13 cellular contexts compared by ENCODE assay signal in genomic region chr17:57458718-57459285, GRCh38.
DNase-seq lines count a peak whose midpoint lies in the region; ATAC-seq, FAIRE-seq and TF ChIP-seq lines count a peak whose summit lies in the region.
"Had no signal": no experiment of that assay in that cellular context is flagged by ENCODE, and none has a peak within 500 bp of the region (broad histone marks: within the 10 kb centered on the region; RNA-seq: fewer than 3 reads in every experiment).

No MANE protein-coding gene starts in this region.

- peak; percentile 70 for DNase-seq in NCI-H1436 (lab: John Stamatoyannopoulos, UW)
- no peak for DNase-seq in NCI-H1436 treated with DMSO at 0.1 percent for 48 hours (lab: John Stamatoyannopoulos, UW)
- DNase-seq in IMR-90: no peak
- DNase-seq in activated CD4-positive, alpha-beta memory T cell treated with anti-CD3 and anti-CD28 coated beads for 36 hours: no peak
- no peak for DNase-seq in mesothelial cell of epicardium (ENCODE audit: low spot score in 2 of 2, unreplicated experiment in 2 of 2)
- DNase-seq in GM12891 (ENCODE audit: insufficient read length, low spot score): no peak
- no peak for DNase-seq in osteocyte (ENCODE audit: extremely low spot score, unreplicated experiment)
- DNase-seq in WERI-Rb-1: no peak
- DNase-seq: activated CD4-positive, CD25-positive, alpha-beta regulatory T cell treated with anti-CD3 and anti-CD28 coated beads, Interleukin-2, amount 50 U/mL, for 72 hours; activated naive CD4-positive, alpha-beta T cell treated with anti-CD3 and anti-CD28 coated beads, Interleukin-2, amount 50 U/mL, for 16 hours; NCI-H82 had no signal

- no peak overlapping the region; the same call in 1 of the 2 replicates for H4K91ac ChIP-seq in IMR-90 (ENCODE audit: insufficient read depth, low read depth, low read length)

- H3K4me3 ChIP-seq in IMR-90 (ENCODE audit: insufficient read depth, low read depth, low read length): no peak overlapping the region
- no peak overlapping the region for H3K4me3 ChIP-seq in WERI-Rb-1 (ENCODE audit: low read depth, low read length)
- H3K4me3 ChIP-seq: coronary artery, SK-N-MC had no signal

- no peak overlapping the region for H3K9ac ChIP-seq in IMR-90 (ENCODE audit: low read depth, low read length)

- CTCF ChIA-PET in IMR-90 (lab: Yijun Ruan, JAX): no interaction called here
- CTCF ChIA-PET in activated CD4-positive, alpha-beta memory T cell treated with anti-CD3 and anti-CD28 coated beads for 36 hours (lab: Charles Lee): interaction anchor here (0.9 to 2.1 kb wide), 4 partner anchors 13 to 215 kb away, joined by 3 to 8 read pairs (median 8); no protein-coding TSS in a partner anchor

- FAIRE-seq in GM12891 (lab: Jason Lieb, UNC): no peak

- no peak overlapping the region for H3K4me3 Mint-ChIP-seq in activated CD4-positive, alpha-beta memory T cell treated with anti-CD3 and anti-CD28 coated beads for 36 hours
- H3K4me3 Mint-ChIP-seq in mesothelial cell of epicardium (no peak overlapping the region), osteocyte (ENCODE audit: unreplicated experiment) (no peak overlapping the region)

- H3K27ac Mint-ChIP-seq in activated CD4-positive, alpha-beta memory T cell treated with anti-CD3 and anti-CD28 coated beads for 36 hours: peak overlapping the region; percentile 90
- H3K27ac Mint-ChIP-seq in mesothelial cell of epicardium (peak overlapping the region; percentile 1), osteocyte (ENCODE audit: unreplicated experiment) (no peak overlapping the region)

- H3K9me3 ChIP-seq in IMR-90 (ENCODE audit: control insufficient read depth, insufficient read depth, low read length) (no peaks in the 10 kb centered on the region), WERI-Rb-1 (ENCODE audit: severe bottlenecking) (no peaks in the 10 kb centered on the region)

- H3K56ac ChIP-seq in IMR-90 (ENCODE audit: extremely low read depth, insufficient read depth, low read length): no peak overlapping the region

- peaks cover 8 to 23% of the 10 kb centered on the region in 2 experiments; a peak in 2 of 4 replicates for H3K79me1 ChIP-seq in IMR-90 (ENCODE audit: low read depth in 1 of 2, low read length in 2 of 2)

- H2AK5ac ChIP-seq in IMR-90 (ENCODE audit: low read depth, low read length): peak overlapping the region; percentile 49; the same call in 1 of the 2 replicates

- no peaks in the 10 kb centered on the region for H4K20me1 ChIP-seq in IMR-90 (ENCODE audit: insufficient read depth, low read length)

- H2BK20ac ChIP-seq in IMR-90 (ENCODE audit: low read depth, low read length): no peak overlapping the region

- H3K4ac ChIP-seq in IMR-90 (ENCODE audit: low read depth, low read length): no peak overlapping the region

- H4K8ac ChIP-seq in IMR-90 (ENCODE audit: low read depth in 2 of 2, low read length in 2 of 2): no peak overlapping the region

- H3K27ac ChIP-seq in IMR-90 (ENCODE audit: insufficient read depth, low read length) (no peak overlapping the region), WERI-Rb-1 (no peak overlapping the region)
- H3K27ac ChIP-seq: coronary artery, SK-N-MC had no signal

- ATAC-seq in IMR-90 (ENCODE audit: low read depth): no peak

- H3K23ac ChIP-seq in IMR-90 (ENCODE audit: low read depth, low read length): no peak overlapping the region

- H2AK9ac ChIP-seq in IMR-90 (replicated peaks; ENCODE audit: low read depth, low read length, poor library complexity): no peak overlapping the region

- no peak overlapping the region for H2BK5ac ChIP-seq in IMR-90 (ENCODE audit: low read depth, low read length, poor library complexity, severe bottlenecking)

- peaks cover 8% of the 10 kb centered on the region for H3K36me3 Mint-ChIP-seq in activated CD4-positive, alpha-beta memory T cell treated with anti-CD3 and anti-CD28 coated beads for 36 hours
- H3K36me3 Mint-ChIP-seq in mesothelial cell of epicardium (peaks cover 4% of the 10 kb centered on the region), osteocyte (ENCODE audit: unreplicated experiment) (peaks cover 4% of the 10 kb centered on the region)

- H3K27me3 ChIP-seq in IMR-90 (ENCODE audit: control insufficient read depth, insufficient read depth, low read length) (no peaks in the 10 kb centered on the region), WERI-Rb-1 (ENCODE audit: insufficient read depth, low read depth, severe bottlenecking) (no peaks in the 10 kb centered on the region)

- no peak overlapping the region for H2BK120ac ChIP-seq in IMR-90 (ENCODE audit: low read depth, low read length)

- POLR2A ChIA-PET in IMR-90 (lab: Charles Lee; ENCODE audit: unreplicated experiment): no interaction called here
- POLR2A ChIA-PET in activated CD4-positive, alpha-beta memory T cell treated with anti-CD3 and anti-CD28 coated beads for 36 hours (lab: Charles Lee): interaction anchor here (2.4 kb wide), 1 partner anchor 16 kb away, joined by 5 read pairs; no protein-coding TSS in a partner anchor

- H3K14ac ChIP-seq in IMR-90 (replicated peaks; ENCODE audit: low read depth, low read length): no peak overlapping the region

- in situ Hi-C loops in IMR-90 (cut with MboI; ENCODE audit: low sequenced_read_pairs): no loop called here

- H2BK15ac ChIP-seq in IMR-90 (ENCODE audit: low read depth, low read length): no peak overlapping the region; the same call in 2 of the 3 replicates

- H3K4me2 ChIP-seq in IMR-90 (ENCODE audit: low read depth, low read length): no peak overlapping the region

- BruUV-seq in IMR-90 (replicated peaks; lab: Mats Ljungman, UMichigan): no TSS peak

- peaks cover 26% of the 10 kb centered on the region for H3K9me1 ChIP-seq in IMR-90 (ENCODE audit: insufficient read depth, low read length)

- no peak overlapping the region for H3K18ac ChIP-seq in IMR-90 (ENCODE audit: low read depth, low read length)

- WGBS in IMR-90 (ENCODE audit: extremely low coverage in 2 of 2, insufficient read length in 1 of 2), 2 experiments: no CpG with 5 or more reads among the region's 9 CpGs

- peaks cover 81% of the 10 kb centered on the region for H3K4me1 Mint-ChIP-seq in activated CD4-positive, alpha-beta memory T cell treated with anti-CD3 and anti-CD28 coated beads for 36 hours (ENCODE audit: low read depth)
- H3K4me1 Mint-ChIP-seq in mesothelial cell of epicardium (peaks cover 41% of the 10 kb centered on the region), osteocyte (ENCODE audit: unreplicated experiment) (peaks cover 41% of the 10 kb centered on the region)

- no peak overlapping the region for H2AFZ ChIP-seq in IMR-90 (replicated peaks; ENCODE audit: low read length, poor library complexity)

- H3K9me3 Mint-ChIP-seq in activated CD4-positive, alpha-beta memory T cell treated with anti-CD3 and anti-CD28 coated beads for 36 hours: no peaks in the 10 kb centered on the region
- no peaks in the 10 kb centered on the region for H3K9me3 Mint-ChIP-seq in mesothelial cell of epicardium
- H3K9me3 Mint-ChIP-seq in osteocyte (ENCODE audit: unreplicated experiment): no peaks in the 10 kb centered on the region

- no peak for TF ChIP-seq RAD21 in IMR-90 (IDR thresholded peaks at IDR 0.05; ENCODE audit: low read length)

- no peak for TF ChIP-seq POLR2A in IMR-90 (IDR thresholded peaks at IDR 0.05; ENCODE audit: low read depth, low read length)
- no peak for TF ChIP-seq POLR2A in GM12891 (IDR thresholded peaks at IDR 0.05; ENCODE audit: low read depth, low read length)

- dilution Hi-C loops in IMR-90 (cut with HindIII; ENCODE audit: low sequenced_read_pairs, unreplicated experiment): no loop called here

- H3K27me3 Mint-ChIP-seq in activated CD4-positive, alpha-beta memory T cell treated with anti-CD3 and anti-CD28 coated beads for 36 hours: no peaks in the 10 kb centered on the region
- H3K27me3 Mint-ChIP-seq in mesothelial cell of epicardium (ENCODE audit: low read depth) (no peaks in the 10 kb centered on the region), osteocyte (ENCODE audit: unreplicated experiment) (no peaks in the 10 kb centered on the region)

- H3K36me3 ChIP-seq in IMR-90 (ENCODE audit: control insufficient read depth, insufficient read depth, low read length) (no peaks in the 10 kb centered on the region), WERI-Rb-1 (peaks cover 58% of the 10 kb centered on the region)

- TF ChIP-seq CTCF in IMR-90 (conservative IDR thresholded peaks at IDR 0.05; ENCODE audit: low read depth, low read length) (no peak), mesothelial cell of epicardium (IDR thresholded peaks at IDR 0.05; ENCODE audit: unreplicated experiment) (no peak), osteocyte (IDR thresholded peaks at IDR 0.05) (no peak), WERI-Rb-1 (IDR thresholded peaks at IDR 0.05; ENCODE audit: low read depth, low read length) (no peak)

- no peak overlapping the region for H4K5ac ChIP-seq in IMR-90 (ENCODE audit: low read depth, low read length)

- H3K4me1 ChIP-seq in IMR-90 (ENCODE audit: control insufficient read depth, insufficient read depth, low read length): peaks cover 22% of the 10 kb centered on the region

- intact Hi-C loops in IMR-90 (cut with micrococcal nuclease): no loop called here
- intact Hi-C loops in activated CD4-positive, alpha-beta memory T cell treated with anti-CD3 and anti-CD28 coated beads for 36 hours (cut with micrococcal nuclease): loop anchor here (1.0 kb wide), 1 partner anchor 18 kb away; no protein-coding TSS in a partner anchor

TF ChIP-seq in IMR-90, 13 proteins besides CTCF, POLR2A, EP300 and RAD21 (continues in another document):
- TF ChIP-seq RCOR1 (IDR thresholded peaks at IDR 0.05; ENCODE audit: insufficient replicate concordance, low read length) (no peak), CHD1 (IDR thresholded peaks at IDR 0.05; ENCODE audit: low read depth, low read length) (no peak), FOS (IDR thresholded peaks at IDR 0.05; ENCODE audit: low read depth, low read length) (no peak)

TF ChIP-seq in GM12891, 5 proteins besides CTCF, POLR2A, EP300 and RAD21:
- no peak for TF ChIP-seq POLR2AphosphoS5 (IDR thresholded peaks at IDR 0.05; ENCODE audit: low read depth, low read length)
